In the genomic region with DNA sequence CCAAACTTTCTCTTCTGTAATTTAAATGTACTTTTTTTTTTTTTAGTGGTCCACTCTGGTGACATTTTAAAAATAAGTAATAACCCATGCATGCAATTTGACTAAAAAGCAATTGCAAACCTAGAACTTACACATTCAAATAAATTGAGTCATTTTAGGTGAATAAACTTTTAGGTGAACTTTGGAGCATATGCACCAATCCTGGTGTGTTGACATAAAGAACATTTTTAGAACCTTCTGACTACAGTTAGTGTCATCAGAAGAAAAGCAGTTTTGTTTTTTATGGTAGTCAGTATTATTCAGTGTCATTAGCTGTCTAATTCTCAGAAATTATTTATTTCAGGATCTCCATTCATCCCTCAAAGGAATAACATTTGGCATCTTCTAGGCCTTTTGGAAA, we compare ENCODE assay signal across 10 cellular contexts. TPM values are rescaled to one million over a fixed set of nuclear protein-coding genes. Genes with fewer than 3 reads are reported as not detected.
"Had no signal": no experiment of that assay in that cellular context is flagged by ENCODE, and none has a peak within 500 bp of the region (broad histone marks: within the 10 kb centered on the region; RNA-seq: fewer than 3 reads in every experiment).

No MANE protein-coding gene starts in this region.

- H3K36me3 ChIP-seq: HAP-1 had no signal

- H3K4me2 ChIP-seq: KMS-11 had no signal

- H3K9ac ChIP-seq: KMS-11 had no signal

- H3K27ac ChIP-seq: KMS-11 had no signal

- ATAC-seq: HCT116, K562 had no signal

- DNase-seq: GOT3, H7, HFFc6 had no signal

- H3K9me3 ChIP-seq: HAP-1 had no signal

- H3K4me1 ChIP-seq: HAP-1 had no signal

- FAIRE-seq: HTR-8/SVneo, K562 had no signal

- H3K4me3 ChIP-seq: HAP-1, K562 had no signal

RNA-seq across cellular contexts. Expression of gene SIM1, which starts 38.3 kb away (rescaled TPM):
- total RNA-seq: H4, HT-29, K562 had no signal
- polyA plus RNA-seq: K562 had no signal
